In genomic region chr7:138885383-138886147, GRCh38 we compare ENCODE assay signal across 11 cellular contexts.
DNase-seq lines count a peak whose midpoint lies in the region; ATAC-seq and TF ChIP-seq lines count a peak whose summit lies in the region.
"Had no signal": no experiment of that assay in that cellular context is flagged by ENCODE, and none has a peak within 500 bp of the region (broad histone marks: within the 10 kb centered on the region; RNA-seq: fewer than 3 reads in every experiment).

No MANE protein-coding gene starts in this region.

- H3K4me3 ChIP-seq in NB4 (ENCODE audit: low read depth, low read length) = no peak overlapping the region
- no peak overlapping the region for H3K4me3 ChIP-seq in choroid plexus epithelial cell (ENCODE audit: low read depth, low read length)
- H3K4me3 ChIP-seq: ascending aorta, left ventricle myocardium inferior had no signal

- no peak overlapping the region for H3K4me3 Mint-ChIP-seq in stimulated activated naive CD8-positive, alpha-beta T cell treated with anti-CD3 and anti-CD28 coated beads, Interleukin-15, amount 100 ng/mL, for 72 hours
- H3K4me3 Mint-ChIP-seq in type B pancreatic cell = no peak overlapping the region
- no peak overlapping the region for H3K4me3 Mint-ChIP-seq in T-helper 2 cell treated with Interferon-gamma antibody and Interleukin-4, amounts not matched to agents 5 μg/mL and 100 μg/mL, for 36 hours

- H3K9me3 Mint-ChIP-seq in stimulated activated naive CD8-positive, alpha-beta T cell treated with anti-CD3 and anti-CD28 coated beads, Interleukin-15, amount 100 ng/mL, for 72 hours = no peaks in the 10 kb centered on the region
- H3K9me3 Mint-ChIP-seq in type B pancreatic cell = no peaks in the 10 kb centered on the region
- H3K9me3 Mint-ChIP-seq in T-helper 2 cell treated with Interferon-gamma antibody and Interleukin-4, amounts not matched to agents 5 μg/mL and 100 μg/mL, for 36 hours = no peaks in the 10 kb centered on the region

- peak; percentile 20 for TF ChIP-seq CTCF in NB4 (IDR thresholded peaks at IDR 0.05; ENCODE audit: low read depth, low read length)
- TF ChIP-seq CTCF in choroid plexus epithelial cell (conservative IDR thresholded peaks at IDR 0.05; ENCODE audit: low read depth, low read length) = peak; percentile 29
- peak; percentile 24 for TF ChIP-seq CTCF in type B pancreatic cell (conservative IDR thresholded peaks at IDR 0.05)
- TF ChIP-seq CTCF in GM10266 (IDR thresholded peaks at IDR 0.05; ENCODE audit: control insufficient read depth, insufficient read depth, low read depth, missing control alignments) = no peak

- peaks cover 27% of the 10 kb centered on the region for H3K36me3 Mint-ChIP-seq in type B pancreatic cell
- peaks cover 2% of the 10 kb centered on the region for H3K36me3 Mint-ChIP-seq in T-helper 2 cell treated with Interferon-gamma antibody and Interleukin-4, amounts not matched to agents 5 μg/mL and 100 μg/mL, for 36 hours (ENCODE audit: low read depth)

- no peak for DNase-seq in stimulated activated naive CD8-positive, alpha-beta T cell treated with anti-CD3 and anti-CD28 coated beads, Interleukin-15, amount 100 ng/mL, for 72 hours
- DNase-seq in stimulated activated naive CD8-positive, alpha-beta T cell treated with anti-CD3 and anti-CD28 coated beads, Interleukin-15, Interleukin-2, amounts not matched to agents 100 U/mL and 50 U/mL, for 24 hours = no peak
- DNase-seq in NB4 (ENCODE audit: low read depth) (peak; percentile 35), choroid plexus epithelial cell (ENCODE audit: low read depth) (no peak), type B pancreatic cell (ENCODE audit: extremely low spot score, unreplicated experiment) (no peak), GM10266 (ENCODE audit: extremely low spot score) (no peak), NCI-H2196 (lab: John Stamatoyannopoulos, UW; ENCODE audit: unreplicated experiment) (no peak)
- DNase-seq in T-helper 2 cell treated with Interferon-gamma antibody and Interleukin-4, amounts not matched to agents 5 μg/mL and 100 μg/mL, for 36 hours (ENCODE audit: low spot score) = no peak
- DNase-seq: left ventricle myocardium inferior, T1000 had no signal

- H3K27me3 Mint-ChIP-seq in stimulated activated naive CD8-positive, alpha-beta T cell treated with anti-CD3 and anti-CD28 coated beads, Interleukin-15, amount 100 ng/mL, for 72 hours = no peaks in the 10 kb centered on the region
- no peaks in the 10 kb centered on the region for H3K27me3 Mint-ChIP-seq in type B pancreatic cell
- peaks cover 3% of the 10 kb centered on the region for H3K27me3 Mint-ChIP-seq in T-helper 2 cell treated with Interferon-gamma antibody and Interleukin-4, amounts not matched to agents 5 μg/mL and 100 μg/mL, for 36 hours (ENCODE audit: low read depth)

- no peak for TF ChIP-seq POLR2A in NB4 (IDR thresholded peaks at IDR 0.05; ENCODE audit: extremely low read depth, insufficient read length)

- peaks cover 23% of the 10 kb centered on the region for H3K4me1 Mint-ChIP-seq in stimulated activated naive CD8-positive, alpha-beta T cell treated with anti-CD3 and anti-CD28 coated beads, Interleukin-15, amount 100 ng/mL, for 72 hours
- H3K4me1 Mint-ChIP-seq in type B pancreatic cell (ENCODE audit: unreplicated experiment) = peaks cover 25% of the 10 kb centered on the region
- peaks cover 24% of the 10 kb centered on the region for H3K4me1 Mint-ChIP-seq in T-helper 2 cell treated with Interferon-gamma antibody and Interleukin-4, amounts not matched to agents 5 μg/mL and 100 μg/mL, for 36 hours (ENCODE audit: low read depth)

- ATAC-seq in stimulated activated naive CD8-positive, alpha-beta T cell treated with anti-CD3 and anti-CD28 coated beads, Interleukin-15, amount 100 ng/mL, for 72 hours = peak; percentile 19
- ATAC-seq in stimulated activated naive CD8-positive, alpha-beta T cell treated with anti-CD3 and anti-CD28 coated beads, Interleukin-15, Interleukin-2, amounts not matched to agents 100 U/mL and 50 U/mL, for 24 hours = no peak

- H3K27ac Mint-ChIP-seq in stimulated activated naive CD8-positive, alpha-beta T cell treated with anti-CD3 and anti-CD28 coated beads, Interleukin-15, amount 100 ng/mL, for 72 hours = peak overlapping the region in 1 of 2 donors; percentile 77
- no peak overlapping the region for H3K27ac Mint-ChIP-seq in type B pancreatic cell
- no peak overlapping the region for H3K27ac Mint-ChIP-seq in T-helper 2 cell treated with Interferon-gamma antibody and Interleukin-4, amounts not matched to agents 5 μg/mL and 100 μg/mL, for 36 hours
